1 cellular context compared by ENCODE assay signal in genomic region chr2:19868705-19869550, GRCh38.
TF ChIP-seq lines count a peak whose summit lies in the region.

No MANE protein-coding gene starts in this region.

TF ChIP-seq in K562, 482 proteins besides CTCF, POLR2A, EP300 and RAD21 (continued from another document):
- 0 out of 2 replicates have a peak, but pooled peaks have one; percentile 1 for TF ChIP-seq MGA (IDR thresholded peaks at IDR 0.05)
- no peak for TF ChIP-seq KDM2B (CRISPR knock-in tag; IDR thresholded peaks at IDR 0.05)
- no peak for TF ChIP-seq ETV6 (IDR thresholded peaks at IDR 0.05; ENCODE audit: borderline replicate concordance in 1 of 2, low read depth in 2 of 2, low read length in 1 of 2)
- TF ChIP-seq ETV6 (CRISPR knock-in tag; IDR thresholded peaks at IDR 0.05; ENCODE audit: borderline replicate concordance) = no peak
- TF ChIP-seq PKNOX1 (IDR thresholded peaks at IDR 0.05) = no peak
- no peak for TF ChIP-seq ZNF436 (CRISPR knock-in tag; IDR thresholded peaks at IDR 0.05)
- no peak for TF ChIP-seq IFI16 (CRISPR knock-in tag; IDR thresholded peaks at IDR 0.05)
- TF ChIP-seq MAZ (CRISPR knock-in tag; conservative IDR thresholded peaks at IDR 0.05 in 1 of 2, IDR thresholded peaks at IDR 0.05 in 1 of 2) = no peak
- no peak for TF ChIP-seq E4F1 (CRISPR knock-in tag; IDR thresholded peaks at IDR 0.05; ENCODE audit: borderline replicate concordance)
- no peak for TF ChIP-seq ZNF3 (CRISPR knock-in tag; IDR thresholded peaks at IDR 0.05)
- TF ChIP-seq RERE (CRISPR knock-in tag; IDR thresholded peaks at IDR 0.05; ENCODE audit: borderline replicate concordance) = no peak
- no peak for TF ChIP-seq ZNF146 (CRISPR knock-in tag; IDR thresholded peaks at IDR 0.05; ENCODE audit: unreplicated experiment)
- no peak for TF ChIP-seq SAFB2 (IDR thresholded peaks at IDR 0.05; ENCODE audit: borderline replicate concordance, low read depth, low read length, severe bottlenecking)
- TF ChIP-seq NUFIP1 (IDR thresholded peaks at IDR 0.05; ENCODE audit: partially characterized antibody) = no peak
- TF ChIP-seq ZNF224 (CRISPR knock-in tag; IDR thresholded peaks at IDR 0.05) = no peak
- no peak for TF ChIP-seq TARDBP (IDR thresholded peaks at IDR 0.05)
- no peak for TF ChIP-seq CHD2 (IDR thresholded peaks at IDR 0.05; ENCODE audit: low read depth, low read length)
